Comparison of ENCODE assay signal across 1 cellular context in the genomic region with DNA sequence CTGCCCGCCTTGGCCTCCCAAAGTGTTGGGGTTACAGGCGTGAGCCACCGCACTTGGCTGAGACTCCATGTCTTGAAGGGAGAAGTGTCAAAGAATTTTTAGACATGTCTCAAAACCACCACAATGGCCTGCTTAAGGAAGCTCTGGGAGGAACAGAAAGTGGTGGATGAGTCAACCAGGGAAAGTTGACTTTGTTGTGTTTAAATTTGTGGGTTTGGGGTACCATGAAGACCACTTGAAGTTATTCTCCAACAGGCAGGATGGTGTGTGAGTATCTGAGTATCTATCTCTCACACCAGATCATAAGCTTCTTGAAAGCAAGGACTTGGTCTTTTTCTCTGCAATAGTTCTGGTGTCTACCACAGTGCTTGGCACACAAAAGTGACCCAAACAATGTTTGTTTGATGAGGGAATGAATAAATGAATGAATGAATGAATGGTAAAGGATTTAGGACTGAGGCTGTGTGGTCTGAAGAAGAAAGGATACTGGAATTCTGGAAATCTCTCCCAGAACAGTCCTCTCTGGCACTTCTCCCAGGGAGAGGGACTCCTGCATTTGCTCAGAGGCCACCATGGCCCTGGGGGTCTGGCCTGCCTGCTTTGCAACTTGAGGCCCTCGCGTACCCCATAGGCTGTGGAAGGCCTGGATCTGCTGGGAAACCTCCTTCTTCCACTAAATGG.
TF ChIP-seq lines count a peak whose summit lies in the region.

No MANE protein-coding gene starts in this region.

TF ChIP-seq in GM12878, 131 proteins besides CTCF, POLR2A, EP300 and RAD21 (continued from another document and continues in another):
- peak; percentile 100 for TF ChIP-seq TCF7 (IDR thresholded peaks at IDR 0.05; ENCODE audit: borderline replicate concordance)
- TF ChIP-seq, protein P1, sequence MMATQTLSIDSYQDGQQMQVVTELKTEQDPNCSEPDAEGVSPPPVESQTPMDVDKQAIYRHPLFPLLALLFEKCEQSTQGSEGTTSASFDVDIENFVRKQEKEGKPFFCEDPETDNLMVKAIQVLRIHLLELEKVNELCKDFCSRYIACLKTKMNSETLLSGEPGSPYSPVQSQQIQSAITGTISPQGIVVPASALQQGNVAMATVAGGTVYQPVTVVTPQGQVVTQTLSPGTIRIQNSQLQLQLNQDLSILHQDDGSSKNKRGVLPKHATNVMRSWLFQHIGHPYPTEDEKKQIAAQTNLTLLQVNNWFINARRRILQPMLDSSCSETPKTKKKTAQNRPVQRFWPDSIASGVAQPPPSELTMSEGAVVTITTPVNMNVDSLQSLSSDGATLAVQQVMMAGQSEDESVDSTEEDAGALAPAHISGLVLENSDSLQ (IDR thresholded peaks at IDR 0.05): 0 out of 2 replicates have a peak, but pooled peaks have one; percentile 19
- TF ChIP-seq TARDBP (IDR thresholded peaks at IDR 0.05; ENCODE audit: borderline replicate concordance): 0 out of 2 replicates have a peak, but pooled peaks have one; percentile 44
- peak; percentile 86 for TF ChIP-seq GATAD2B (conservative IDR thresholded peaks at IDR 0.05; ENCODE audit: low read depth)
- TF ChIP-seq PAX8 (IDR thresholded peaks at IDR 0.05): no peak
- TF ChIP-seq, protein P2, sequence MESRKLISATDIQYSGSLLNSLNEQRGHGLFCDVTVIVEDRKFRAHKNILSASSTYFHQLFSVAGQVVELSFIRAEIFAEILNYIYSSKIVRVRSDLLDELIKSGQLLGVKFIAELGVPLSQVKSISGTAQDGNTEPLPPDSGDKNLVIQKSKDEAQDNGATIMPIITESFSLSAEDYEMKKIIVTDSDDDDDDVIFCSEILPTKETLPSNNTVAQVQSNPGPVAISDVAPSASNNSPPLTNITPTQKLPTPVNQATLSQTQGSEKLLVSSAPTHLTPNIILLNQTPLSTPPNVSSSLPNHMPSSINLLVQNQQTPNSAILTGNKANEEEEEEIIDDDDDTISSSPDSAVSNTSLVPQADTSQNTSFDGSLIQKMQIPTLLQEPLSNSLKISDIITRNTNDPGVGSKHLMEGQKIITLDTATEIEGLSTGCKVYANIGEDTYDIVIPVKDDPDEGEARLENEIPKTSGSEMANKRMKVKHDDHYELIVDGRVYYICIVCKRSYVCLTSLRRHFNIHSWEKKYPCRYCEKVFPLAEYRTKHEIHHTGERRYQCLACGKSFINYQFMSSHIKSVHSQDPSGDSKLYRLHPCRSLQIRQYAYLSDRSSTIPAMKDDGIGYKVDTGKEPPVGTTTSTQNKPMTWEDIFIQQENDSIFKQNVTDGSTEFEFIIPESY (IDR thresholded peaks at IDR 0.05): no peak
- TF ChIP-seq, protein P3, sequence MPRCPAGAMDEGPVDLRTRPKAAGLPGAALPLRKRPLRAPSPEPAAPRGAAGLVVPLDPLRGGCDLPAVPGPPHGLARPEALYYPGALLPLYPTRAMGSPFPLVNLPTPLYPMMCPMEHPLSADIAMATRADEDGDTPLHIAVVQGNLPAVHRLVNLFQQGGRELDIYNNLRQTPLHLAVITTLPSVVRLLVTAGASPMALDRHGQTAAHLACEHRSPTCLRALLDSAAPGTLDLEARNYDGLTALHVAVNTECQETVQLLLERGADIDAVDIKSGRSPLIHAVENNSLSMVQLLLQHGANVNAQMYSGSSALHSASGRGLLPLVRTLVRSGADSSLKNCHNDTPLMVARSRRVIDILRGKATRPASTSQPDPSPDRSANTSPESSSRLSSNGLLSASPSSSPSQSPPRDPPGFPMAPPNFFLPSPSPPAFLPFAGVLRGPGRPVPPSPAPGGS (IDR thresholded peaks at IDR 0.05; ENCODE audit: borderline replicate concordance, insufficient read depth, low read depth, low read length, poor library complexity, severe bottlenecking): peak; percentile 97
- peak; percentile 90; the same call in 1 of the 2 replicates for TF ChIP-seq TCF3 (IDR thresholded peaks at IDR 0.05; ENCODE audit: borderline replicate concordance, insufficient read depth, low read depth, low read length)
- TF ChIP-seq RUNX3 (IDR thresholded peaks at IDR 0.05; ENCODE audit: low read length): no peak
- TF ChIP-seq RCOR1 (conservative IDR thresholded peaks at IDR 0.05; ENCODE audit: low read depth, low read length): peak; percentile 84; the same call in 1 of the 2 replicates
- TF ChIP-seq MEF2A (IDR thresholded peaks at IDR 0.05; ENCODE audit: insufficient read depth, low read depth, low read length): peak; percentile 87
- TF ChIP-seq, protein P4, sequence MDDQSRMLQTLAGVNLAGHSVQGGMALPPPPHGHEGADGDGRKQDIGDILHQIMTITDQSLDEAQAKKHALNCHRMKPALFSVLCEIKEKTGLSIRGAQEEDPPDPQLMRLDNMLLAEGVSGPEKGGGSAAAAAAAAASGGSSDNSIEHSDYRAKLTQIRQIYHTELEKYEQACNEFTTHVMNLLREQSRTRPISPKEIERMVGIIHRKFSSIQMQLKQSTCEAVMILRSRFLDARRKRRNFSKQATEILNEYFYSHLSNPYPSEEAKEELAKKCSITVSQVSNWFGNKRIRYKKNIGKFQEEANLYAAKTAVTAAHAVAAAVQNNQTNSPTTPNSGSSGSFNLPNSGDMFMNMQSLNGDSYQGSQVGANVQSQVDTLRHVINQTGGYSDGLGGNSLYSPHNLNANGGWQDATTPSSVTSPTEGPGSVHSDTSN (IDR thresholded peaks at IDR 0.05; ENCODE audit: insufficient replicate concordance, low read depth, low read length): peak; percentile 8
- TF ChIP-seq PAX5 (IDR thresholded peaks at IDR 0.05; ENCODE audit: borderline replicate concordance, low read depth, low read length): peak; percentile 94
- no peak for TF ChIP-seq HDAC2 (IDR thresholded peaks at IDR 0.05)
- no peak for TF ChIP-seq EGR1 (IDR thresholded peaks at IDR 0.05; ENCODE audit: borderline replicate concordance in 1 of 2, low read depth in 2 of 2, low read length in 2 of 2)
- peak; percentile 99 for TF ChIP-seq CBFB (IDR thresholded peaks at IDR 0.05; ENCODE audit: low read depth)
- TF ChIP-seq FOS (IDR thresholded peaks at IDR 0.05; ENCODE audit: borderline replicate concordance, extremely low read depth, insufficient read length): no peak
- peak; percentile 98 for TF ChIP-seq JUNB (IDR thresholded peaks at IDR 0.05)
- peak; percentile 94 for TF ChIP-seq ZNF24 (IDR thresholded peaks at IDR 0.05)
- peak; percentile 98 for TF ChIP-seq IKZF2 (IDR thresholded peaks at IDR 0.05)
- no peak for TF ChIP-seq WRNIP1 (IDR thresholded peaks at IDR 0.05; ENCODE audit: borderline replicate concordance, low read depth, low read length)
- TF ChIP-seq CHD2 (IDR thresholded peaks at IDR 0.05; ENCODE audit: borderline replicate concordance, low read depth, low read length): 0 out of 2 replicates have a peak, but pooled peaks have one; percentile 49
- TF ChIP-seq ETV6 (conservative IDR thresholded peaks at IDR 0.05 in 1 of 2, IDR thresholded peaks at IDR 0.05 in 1 of 2; ENCODE audit: borderline replicate concordance in 1 of 2, low read depth in 1 of 2): peak in 1 of 2 experiments; percentile 96; a peak in 2 of 4 replicates
- TF ChIP-seq CREB1 (IDR thresholded peaks at IDR 0.05; ENCODE audit: low read depth): no peak
- peak; percentile 81 for TF ChIP-seq SMARCA5 (IDR thresholded peaks at IDR 0.05)
- TF ChIP-seq, protein P5, sequence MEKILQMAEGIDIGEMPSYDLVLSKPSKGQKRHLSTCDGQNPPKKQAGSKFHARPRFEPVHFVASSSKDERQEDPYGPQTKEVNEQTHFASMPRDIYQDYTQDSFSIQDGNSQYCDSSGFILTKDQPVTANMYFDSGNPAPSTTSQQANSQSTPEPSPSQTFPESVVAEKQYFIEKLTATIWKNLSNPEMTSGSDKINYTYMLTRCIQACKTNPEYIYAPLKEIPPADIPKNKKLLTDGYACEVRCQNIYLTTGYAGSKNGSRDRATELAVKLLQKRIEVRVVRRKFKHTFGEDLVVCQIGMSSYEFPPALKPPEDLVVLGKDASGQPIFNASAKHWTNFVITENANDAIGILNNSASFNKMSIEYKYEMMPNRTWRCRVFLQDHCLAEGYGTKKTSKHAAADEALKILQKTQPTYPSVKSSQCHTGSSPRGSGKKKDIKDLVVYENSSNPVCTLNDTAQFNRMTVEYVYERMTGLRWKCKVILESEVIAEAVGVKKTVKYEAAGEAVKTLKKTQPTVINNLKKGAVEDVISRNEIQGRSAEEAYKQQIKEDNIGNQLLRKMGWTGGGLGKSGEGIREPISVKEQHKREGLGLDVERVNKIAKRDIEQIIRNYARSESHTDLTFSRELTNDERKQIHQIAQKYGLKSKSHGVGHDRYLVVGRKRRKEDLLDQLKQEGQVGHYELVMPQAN (conservative IDR thresholded peaks at IDR 0.05): 0 out of 2 replicates have a peak, but pooled peaks have one; percentile 21
- TF ChIP-seq EZH2 (IDR thresholded peaks at IDR 0.05; ENCODE audit: borderline replicate concordance, control insufficient read depth, low read depth, low read length): 0 out of 2 replicates have a peak, but pooled peaks have one; percentile 66
- peak; percentile 95 for TF ChIP-seq IKZF1 (conservative IDR thresholded peaks at IDR 0.05)
- TF ChIP-seq, protein P6, sequence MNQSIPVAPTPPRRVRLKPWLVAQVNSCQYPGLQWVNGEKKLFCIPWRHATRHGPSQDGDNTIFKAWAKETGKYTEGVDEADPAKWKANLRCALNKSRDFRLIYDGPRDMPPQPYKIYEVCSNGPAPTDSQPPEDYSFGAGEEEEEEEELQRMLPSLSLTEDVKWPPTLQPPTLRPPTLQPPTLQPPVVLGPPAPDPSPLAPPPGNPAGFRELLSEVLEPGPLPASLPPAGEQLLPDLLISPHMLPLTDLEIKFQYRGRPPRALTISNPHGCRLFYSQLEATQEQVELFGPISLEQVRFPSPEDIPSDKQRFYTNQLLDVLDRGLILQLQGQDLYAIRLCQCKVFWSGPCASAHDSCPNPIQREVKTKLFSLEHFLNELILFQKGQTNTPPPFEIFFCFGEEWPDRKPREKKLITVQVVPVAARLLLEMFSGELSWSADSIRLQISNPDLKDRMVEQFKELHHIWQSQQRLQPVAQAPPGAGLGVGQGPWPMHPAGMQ (IDR thresholded peaks at IDR 0.05; ENCODE audit: borderline replicate concordance): peak; percentile 70; the same call in 1 of the 2 replicates
- peak; percentile 99 for TF ChIP-seq EED (IDR thresholded peaks at IDR 0.05; ENCODE audit: low read depth)
- peak; percentile 30; the same call in 1 of the 2 replicates for TF ChIP-seq STAT3 (IDR thresholded peaks at IDR 0.05; ENCODE audit: low read depth, low read length)
- TF ChIP-seq NR2F1 (conservative IDR thresholded peaks at IDR 0.05): peak; percentile 67
- peak; percentile 93 for TF ChIP-seq NBN (IDR thresholded peaks at IDR 0.05)
- peak; percentile 76 for TF ChIP-seq YY1 (IDR thresholded peaks at IDR 0.05; ENCODE audit: low read depth, low read length)
- TF ChIP-seq, protein P7, sequence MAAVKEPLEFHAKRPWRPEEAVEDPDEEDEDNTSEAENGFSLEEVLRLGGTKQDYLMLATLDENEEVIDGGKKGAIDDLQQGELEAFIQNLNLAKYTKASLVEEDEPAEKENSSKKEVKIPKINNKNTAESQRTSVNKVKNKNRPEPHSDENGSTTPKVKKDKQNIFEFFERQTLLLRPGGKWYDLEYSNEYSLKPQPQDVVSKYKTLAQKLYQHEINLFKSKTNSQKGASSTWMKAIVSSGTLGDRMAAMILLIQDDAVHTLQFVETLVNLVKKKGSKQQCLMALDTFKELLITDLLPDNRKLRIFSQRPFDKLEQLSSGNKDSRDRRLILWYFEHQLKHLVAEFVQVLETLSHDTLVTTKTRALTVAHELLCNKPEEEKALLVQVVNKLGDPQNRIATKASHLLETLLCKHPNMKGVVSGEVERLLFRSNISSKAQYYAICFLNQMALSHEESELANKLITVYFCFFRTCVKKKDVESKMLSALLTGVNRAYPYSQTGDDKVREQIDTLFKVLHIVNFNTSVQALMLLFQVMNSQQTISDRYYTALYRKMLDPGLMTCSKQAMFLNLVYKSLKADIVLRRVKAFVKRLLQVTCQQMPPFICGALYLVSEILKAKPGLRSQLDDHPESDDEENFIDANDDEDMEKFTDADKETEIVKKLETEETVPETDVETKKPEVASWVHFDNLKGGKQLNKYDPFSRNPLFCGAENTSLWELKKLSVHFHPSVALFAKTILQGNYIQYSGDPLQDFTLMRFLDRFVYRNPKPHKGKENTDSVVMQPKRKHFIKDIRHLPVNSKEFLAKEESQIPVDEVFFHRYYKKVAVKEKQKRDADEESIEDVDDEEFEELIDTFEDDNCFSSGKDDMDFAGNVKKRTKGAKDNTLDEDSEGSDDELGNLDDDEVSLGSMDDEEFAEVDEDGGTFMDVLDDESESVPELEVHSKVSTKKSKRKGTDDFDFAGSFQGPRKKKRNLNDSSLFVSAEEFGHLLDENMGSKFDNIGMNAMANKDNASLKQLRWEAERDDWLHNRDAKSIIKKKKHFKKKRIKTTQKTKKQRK (IDR thresholded peaks at IDR 0.05; ENCODE audit: low read depth, low read length): no peak
- no peak for TF ChIP-seq KAT2A (conservative IDR thresholded peaks at IDR 0.05; ENCODE audit: control insufficient read depth, low read depth, low read length)
- peak; percentile 77 for TF ChIP-seq MEF2B (IDR thresholded peaks at IDR 0.05; ENCODE audit: partially characterized antibody, poor library complexity, severe bottlenecking)
- TF ChIP-seq, protein P8, sequence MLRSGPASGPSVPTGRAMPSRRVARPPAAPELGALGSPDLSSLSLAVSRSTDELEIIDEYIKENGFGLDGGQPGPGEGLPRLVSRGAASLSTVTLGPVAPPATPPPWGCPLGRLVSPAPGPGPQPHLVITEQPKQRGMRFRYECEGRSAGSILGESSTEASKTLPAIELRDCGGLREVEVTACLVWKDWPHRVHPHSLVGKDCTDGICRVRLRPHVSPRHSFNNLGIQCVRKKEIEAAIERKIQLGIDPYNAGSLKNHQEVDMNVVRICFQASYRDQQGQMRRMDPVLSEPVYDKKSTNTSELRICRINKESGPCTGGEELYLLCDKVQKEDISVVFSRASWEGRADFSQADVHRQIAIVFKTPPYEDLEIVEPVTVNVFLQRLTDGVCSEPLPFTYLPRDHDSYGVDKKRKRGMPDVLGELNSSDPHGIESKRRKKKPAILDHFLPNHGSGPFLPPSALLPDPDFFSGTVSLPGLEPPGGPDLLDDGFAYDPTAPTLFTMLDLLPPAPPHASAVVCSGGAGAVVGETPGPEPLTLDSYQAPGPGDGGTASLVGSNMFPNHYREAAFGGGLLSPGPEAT (IDR thresholded peaks at IDR 0.05; ENCODE audit: low read depth): peak; percentile 78; the same call in 1 of the 2 replicates
- peak in 1 of 2 experiments; percentile 81; a peak in 2 of 4 replicates for TF ChIP-seq SRF (IDR thresholded peaks at IDR 0.05; ENCODE audit: low read depth in 2 of 2, low read length in 2 of 2)
- TF ChIP-seq, protein P9, sequence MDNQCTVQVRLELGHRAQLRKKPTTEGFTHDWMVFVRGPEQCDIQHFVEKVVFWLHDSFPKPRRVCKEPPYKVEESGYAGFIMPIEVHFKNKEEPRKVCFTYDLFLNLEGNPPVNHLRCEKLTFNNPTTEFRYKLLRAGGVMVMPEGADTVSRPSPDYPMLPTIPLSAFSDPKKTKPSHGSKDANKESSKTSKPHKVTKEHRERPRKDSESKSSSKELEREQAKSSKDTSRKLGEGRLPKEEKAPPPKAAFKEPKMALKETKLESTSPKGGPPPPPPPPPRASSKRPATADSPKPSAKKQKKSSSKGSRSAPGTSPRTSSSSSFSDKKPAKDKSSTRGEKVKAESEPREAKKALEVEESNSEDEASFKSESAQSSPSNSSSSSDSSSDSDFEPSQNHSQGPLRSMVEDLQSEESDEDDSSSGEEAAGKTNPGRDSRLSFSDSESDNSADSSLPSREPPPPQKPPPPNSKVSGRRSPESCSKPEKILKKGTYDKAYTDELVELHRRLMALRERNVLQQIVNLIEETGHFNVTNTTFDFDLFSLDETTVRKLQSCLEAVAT (IDR thresholded peaks at IDR 0.05): peak; percentile 97
- TF ChIP-seq SUZ12 (IDR thresholded peaks at IDR 0.05; ENCODE audit: unreplicated experiment): no peak
- peak; percentile 98 for TF ChIP-seq ZBED1 (IDR thresholded peaks at IDR 0.05; ENCODE audit: borderline replicate concordance)
